ENCODE assay signal across 1 cellular context in the genomic region with DNA sequence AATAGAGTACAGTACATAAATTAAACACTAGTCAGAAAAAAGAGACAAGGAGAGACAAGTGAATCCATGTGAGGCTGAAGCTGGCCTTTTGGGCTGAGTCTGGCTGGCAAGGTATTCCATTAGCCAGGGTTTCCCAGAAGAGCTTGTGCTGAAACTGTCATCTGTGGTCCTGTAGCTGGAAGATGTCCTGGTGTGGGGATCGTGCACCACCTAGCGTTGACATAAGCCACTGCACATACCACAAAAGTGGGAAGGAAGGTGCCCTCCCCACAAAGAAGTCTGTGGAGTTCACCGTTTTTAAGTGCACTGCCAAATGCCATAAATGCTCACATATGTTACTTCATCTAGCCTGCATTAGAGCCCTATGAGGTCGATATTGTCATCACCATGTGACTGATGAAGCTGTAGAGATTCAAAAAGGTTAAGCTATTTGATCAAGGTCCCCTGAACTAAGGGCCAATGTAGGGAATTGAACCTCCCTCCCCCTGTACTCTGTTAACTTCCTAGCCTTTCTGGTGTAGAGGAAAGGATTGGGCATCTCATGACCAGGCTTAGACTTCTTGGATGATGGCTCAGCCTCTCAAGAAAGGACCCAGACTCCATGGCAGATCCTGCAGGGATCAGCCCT.
TF ChIP-seq lines count a peak whose summit lies in the region.

No MANE protein-coding gene starts in this region.

TF ChIP-seq in IMR-90, 13 proteins besides CTCF, POLR2A, EP300 and RAD21:
- TF ChIP-seq, protein P1, sequence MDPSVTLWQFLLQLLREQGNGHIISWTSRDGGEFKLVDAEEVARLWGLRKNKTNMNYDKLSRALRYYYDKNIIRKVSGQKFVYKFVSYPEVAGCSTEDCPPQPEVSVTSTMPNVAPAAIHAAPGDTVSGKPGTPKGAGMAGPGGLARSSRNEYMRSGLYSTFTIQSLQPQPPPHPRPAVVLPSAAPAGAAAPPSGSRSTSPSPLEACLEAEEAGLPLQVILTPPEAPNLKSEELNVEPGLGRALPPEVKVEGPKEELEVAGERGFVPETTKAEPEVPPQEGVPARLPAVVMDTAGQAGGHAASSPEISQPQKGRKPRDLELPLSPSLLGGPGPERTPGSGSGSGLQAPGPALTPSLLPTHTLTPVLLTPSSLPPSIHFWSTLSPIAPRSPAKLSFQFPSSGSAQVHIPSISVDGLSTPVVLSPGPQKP (IDR thresholded peaks at IDR 0.05; ENCODE audit: borderline replicate concordance, low read depth, low read length) = no peak
- TF ChIP-seq SMC3 (IDR thresholded peaks at IDR 0.05; ENCODE audit: low read depth, low read length) = peak; percentile 74
